8 cellular contexts compared by ENCODE assay signal in the genomic region with DNA sequence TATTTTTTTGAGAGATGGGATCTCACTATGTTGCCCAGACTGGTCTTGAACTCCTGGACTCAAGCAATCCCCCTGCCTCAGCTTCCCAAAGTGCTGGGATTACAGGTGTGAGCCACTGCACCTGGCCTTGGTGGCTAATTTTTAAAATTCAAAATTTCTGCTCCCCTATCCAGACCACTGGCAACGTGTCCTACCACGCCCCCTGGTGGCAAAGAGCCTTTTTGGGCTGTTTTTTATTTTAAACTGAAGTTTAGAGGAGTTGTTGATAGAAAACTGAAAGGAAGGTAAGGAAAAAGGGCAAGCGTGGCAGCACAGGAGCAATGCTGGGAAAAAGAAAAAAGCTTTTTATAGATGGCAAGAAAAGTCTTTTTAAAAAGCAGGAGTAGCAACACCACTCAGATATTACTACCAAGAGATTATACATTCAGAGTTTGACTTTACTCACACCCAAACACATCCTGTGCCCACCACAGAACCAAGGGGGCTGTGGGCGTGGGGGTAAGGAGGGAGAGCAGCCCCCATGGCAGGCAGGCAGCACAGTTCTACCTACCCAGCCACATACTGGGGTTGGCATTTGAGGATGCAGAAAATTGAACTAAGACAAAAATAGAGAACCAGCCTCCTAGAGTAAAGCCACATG. TPM values are rescaled to one million over a fixed set of nuclear protein-coding genes. Genes with fewer than 3 reads are reported as not detected.
DNase-seq lines count a peak whose midpoint lies in the region; ATAC-seq and TF ChIP-seq lines count a peak whose summit lies in the region.

No MANE protein-coding gene starts in this region.

- POLR2A ChIA-PET in activated CD4-positive, alpha-beta T cell treated with anti-CD3 and anti-CD28 coated beads for 36 hours (lab: Charles Lee), result no interaction called here

- no peaks in the 10 kb centered on the region for H3K9me3 Mint-ChIP-seq in activated CD4-positive, alpha-beta T cell treated with anti-CD3 and anti-CD28 coated beads for 36 hours (ENCODE audit: low read depth)

- H3K36me3 Mint-ChIP-seq in activated CD4-positive, alpha-beta T cell treated with anti-CD3 and anti-CD28 coated beads for 36 hours (ENCODE audit: low read depth), result peaks cover 46% of the 10 kb centered on the region

- no peaks in the 10 kb centered on the region for H3K27me3 Mint-ChIP-seq in activated CD4-positive, alpha-beta T cell treated with anti-CD3 and anti-CD28 coated beads for 36 hours

- H3K4me3 Mint-ChIP-seq in activated CD4-positive, alpha-beta T cell treated with anti-CD3 and anti-CD28 coated beads for 36 hours, result no peak overlapping the region

- CTCF ChIA-PET in activated CD4-positive, alpha-beta T cell treated with anti-CD3 and anti-CD28 coated beads for 36 hours (lab: Charles Lee), result interaction anchor here (0.6 to 4.8 kb wide), 10 partner anchors 9 to 1383 kb away, joined by 3 to 22 read pairs (median 4); a partner anchor contains a TSS

- no peak overlapping the region for H3K4me3 ChIP-seq in LNCaP clone FGC (ENCODE audit: low read depth, low read length)

- ATAC-seq in activated CD4-positive, alpha-beta T cell treated with anti-CD3 and anti-CD28 coated beads for 36 hours, result no peak
- ATAC-seq in HG03045 (IDR thresholded peaks at IDR 0.05; ENCODE audit: unreplicated experiment), result no peak

- DNase-seq in Caki2 (ENCODE audit: low read depth) (peak; percentile 40), LNCaP clone FGC (ENCODE audit: low read depth) (no peak), cerebellum (ENCODE audit: low spot score) (peak; percentile 68), lung microvascular endothelial cell (ENCODE audit: low read depth in 2 of 2) (peak; percentile 54 to 73), NCI-H510A (lab: John Stamatoyannopoulos, UW) (no peak)
- DNase-seq in activated CD4-positive, alpha-beta T cell treated with anti-CD3 and anti-CD28 coated beads for 36 hours, result peak; percentile 87
- peak; percentile 65 for DNase-seq in stimulated activated CD8-positive, alpha-beta memory T cell treated with anti-CD3 and anti-CD28 coated beads, Interleukin-15, amount 100 ng/mL, for 24 hours (ENCODE audit: low read depth)

- in situ Hi-C loops in Caki2 (cut with HindIII; ENCODE audit: low pct_unique_long_range_greater_than_20kb, low sequenced_read_pairs), result no loop called here

- H3K4me1 Mint-ChIP-seq in activated CD4-positive, alpha-beta T cell treated with anti-CD3 and anti-CD28 coated beads for 36 hours, result peaks cover 38% of the 10 kb centered on the region

- peak; percentile 73 for TF ChIP-seq CTCF in LNCaP clone FGC (IDR thresholded peaks at IDR 0.05; ENCODE audit: control insufficient read depth, extremely low read depth, insufficient read depth)

- H3K27ac Mint-ChIP-seq in activated CD4-positive, alpha-beta T cell treated with anti-CD3 and anti-CD28 coated beads for 36 hours, result peak overlapping the region; percentile 68

- intact Hi-C loops in activated CD4-positive, alpha-beta T cell treated with anti-CD3 and anti-CD28 coated beads for 36 hours (cut with DNase I, micrococcal nuclease), result loop anchor here (2.0 to 10.0 kb wide), 4 partner anchors 158 to 333 kb away; a partner anchor contains a TSS

RNA-seq across cellular contexts. Expression of a gene that starts 4.2 kb away (rescaled TPM):
- total RNA-seq in Caki2 (2014; rRNA removed; shearing (Covaris generic); ENCODE audit: low replicate concordance), result 64.5 and 101 TPM in 2 replicates
- 10 to 100 TPM; 18.4 to 20.2 TPM for total RNA-seq in activated CD4-positive, alpha-beta T cell treated with anti-CD3 and anti-CD28 coated beads for 36 hours
- 56.8 TPM for total RNA-seq in cerebellum
- total RNA-seq in lung microvascular endothelial cell, result 112 and 221 TPM in 2 replicates

RNA-seq across cellular contexts. Expression of a gene that starts 11.5 kb away (rescaled TPM):
- 14.4 and 22.7 TPM in 2 replicates for total RNA-seq in Caki2 (2014; rRNA removed; shearing (Covaris generic); ENCODE audit: low replicate concordance)
- total RNA-seq in activated CD4-positive, alpha-beta T cell treated with anti-CD3 and anti-CD28 coated beads for 36 hours, result 10 to 100 TPM; 51.3 to 65.5 TPM
- total RNA-seq in cerebellum (20.1 TPM), lung microvascular endothelial cell (10.5 and 15.1 TPM in 2 replicates)

RNA-seq across cellular contexts. Expression of a gene that starts 11.7 kb away (rescaled TPM):
- total RNA-seq in Caki2 (2014; rRNA removed; shearing (Covaris generic); ENCODE audit: low replicate concordance), result 40.5 and 56.8 TPM in 2 replicates
- 10 to 100 TPM; 18.9 to 25.3 TPM for total RNA-seq in activated CD4-positive, alpha-beta T cell treated with anti-CD3 and anti-CD28 coated beads for 36 hours
- total RNA-seq in cerebellum (11.1 TPM), lung microvascular endothelial cell (20.0 and 22.8 TPM in 2 replicates)

RNA-seq across cellular contexts. Expression of a gene that starts 22.2 kb away (rescaled TPM):
- 169 and 212 TPM in 2 replicates for total RNA-seq in Caki2 (2014; rRNA removed; shearing (Covaris generic); ENCODE audit: low replicate concordance)
- total RNA-seq in activated CD4-positive, alpha-beta T cell treated with anti-CD3 and anti-CD28 coated beads for 36 hours, result 100 to 1,000 TPM; 335 to 340 TPM
- 114 TPM for total RNA-seq in cerebellum
- 142 and 143 TPM in 2 replicates for total RNA-seq in lung microvascular endothelial cell

RNA-seq across cellular contexts. Expression of a gene that starts 23.0 kb away (rescaled TPM):
- 8.5 and 19.0 TPM in 2 replicates for total RNA-seq in Caki2 (2014; rRNA removed; shearing (Covaris generic); ENCODE audit: low replicate concordance)
- 10 to 100 TPM; 10.3 to 15.1 TPM for total RNA-seq in activated CD4-positive, alpha-beta T cell treated with anti-CD3 and anti-CD28 coated beads for 36 hours
- total RNA-seq in cerebellum, result 63.4 TPM
- total RNA-seq in lung microvascular endothelial cell, result 21.1 and 31.9 TPM in 2 replicates

Comparison
In these comparisons a context has a peak if more than half of its experiments do, and no peak if none do; other contexts are left out.
1. DNase-seq: peak in Caki2 (single experiment), activated CD4-positive, alpha-beta T cell treated with anti-CD3 and anti-CD28 coated beads for 36 hours (single experiment), cerebellum (single experiment), lung microvascular endothelial cell (2 of 2) and stimulated activated CD8-positive, alpha-beta memory T cell treated with anti-CD3 and anti-CD28 coated beads, Interleukin-15, amount 100 ng/mL, for 24 hours (single experiment); none in LNCaP clone FGC (single experiment) and NCI-H510A (single experiment).